Comparison of ENCODE assay signal across 1 cellular context in genomic region chr7:44796504-44797328, GRCh38.
TF ChIP-seq lines count a peak whose summit lies in the region.

Gene PPIA (plus strand): TSS chr7:44796681. CDS start chr7:44796725, 44 bp downstream.

TF ChIP-seq in K562, 482 proteins besides CTCF, POLR2A, EP300 and RAD21 (continued from another document and continues in another):
- peak; percentile 72 for TF ChIP-seq VEZF1 (CRISPR knock-in tag; IDR thresholded peaks at IDR 0.05)
- no peak for TF ChIP-seq ZNF57 (CRISPR knock-in tag; IDR thresholded peaks at IDR 0.05)
- TF ChIP-seq NFATC3 (IDR thresholded peaks at IDR 0.05) = no peak
- TF ChIP-seq NFE2L1 (tag; IDR thresholded peaks at IDR 0.05; ENCODE audit: borderline replicate concordance, low read depth) = no peak
- peak; percentile 6; the same call in 1 of the 2 replicates for TF ChIP-seq ZHX1 (conservative IDR thresholded peaks at IDR 0.05; ENCODE audit: low read length)
- TF ChIP-seq, protein P1, sequence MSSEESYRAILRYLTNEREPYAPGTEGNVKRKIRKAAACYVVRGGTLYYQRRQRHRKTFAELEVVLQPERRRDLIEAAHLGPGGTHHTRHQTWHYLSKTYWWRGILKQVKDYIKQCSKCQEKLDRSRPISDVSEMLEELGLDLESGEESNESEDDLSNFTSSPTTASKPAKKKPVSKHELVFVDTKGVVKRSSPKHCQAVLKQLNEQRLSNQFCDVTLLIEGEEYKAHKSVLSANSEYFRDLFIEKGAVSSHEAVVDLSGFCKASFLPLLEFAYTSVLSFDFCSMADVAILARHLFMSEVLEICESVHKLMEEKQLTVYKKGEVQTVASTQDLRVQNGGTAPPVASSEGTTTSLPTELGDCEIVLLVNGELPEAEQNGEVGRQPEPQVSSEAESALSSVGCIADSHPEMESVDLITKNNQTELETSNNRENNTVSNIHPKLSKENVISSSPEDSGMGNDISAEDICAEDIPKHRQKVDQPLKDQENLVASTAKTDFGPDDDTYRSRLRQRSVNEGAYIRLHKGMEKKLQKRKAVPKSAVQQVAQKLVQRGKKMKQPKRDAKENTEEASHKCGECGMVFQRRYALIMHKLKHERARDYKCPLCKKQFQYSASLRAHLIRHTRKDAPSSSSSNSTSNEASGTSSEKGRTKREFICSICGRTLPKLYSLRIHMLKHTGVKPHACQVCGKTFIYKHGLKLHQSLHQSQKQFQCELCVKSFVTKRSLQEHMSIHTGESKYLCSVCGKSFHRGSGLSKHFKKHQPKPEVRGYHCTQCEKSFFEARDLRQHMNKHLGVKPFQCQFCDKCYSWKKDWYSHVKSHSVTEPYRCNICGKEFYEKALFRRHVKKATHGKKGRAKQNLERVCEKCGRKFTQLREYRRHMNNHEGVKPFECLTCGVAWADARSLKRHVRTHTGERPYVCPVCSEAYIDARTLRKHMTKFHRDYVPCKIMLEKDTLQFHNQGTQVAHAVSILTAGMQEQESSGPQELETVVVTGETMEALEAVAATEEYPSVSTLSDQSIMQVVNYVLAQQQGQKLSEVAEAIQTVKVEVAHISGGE (CRISPR knock-in tag; IDR thresholded peaks at IDR 0.05) = no peak
- TF ChIP-seq ZC3H11A (IDR thresholded peaks at IDR 0.05; ENCODE audit: low read depth, low read length) = 0 out of 2 replicates have a peak, but pooled peaks have one; percentile 39
- peak; percentile 90 for TF ChIP-seq TAF9B (IDR thresholded peaks at IDR 0.05; ENCODE audit: partially characterized antibody)
- TF ChIP-seq SP2 (IDR thresholded peaks at IDR 0.05; ENCODE audit: extremely low read depth, low read depth, low read length, poor library complexity, severe bottlenecking) = peak; percentile 92
- TF ChIP-seq ZNF79 (CRISPR knock-in tag; IDR thresholded peaks at IDR 0.05; ENCODE audit: low read depth) = no peak
- no peak for TF ChIP-seq MTA2 (IDR thresholded peaks at IDR 0.05; ENCODE audit: low read depth)
- TF ChIP-seq SAFB (IDR thresholded peaks at IDR 0.05; ENCODE audit: borderline replicate concordance, low read depth, low read length) = peak; percentile 17; the same call in 1 of the 2 replicates
- peak; percentile 99 for TF ChIP-seq FIP1L1 (IDR thresholded peaks at IDR 0.05; ENCODE audit: low read depth, low read length, poor library complexity, severe bottlenecking)
- no peak for TF ChIP-seq SIRT6 (IDR thresholded peaks at IDR 0.05; ENCODE audit: low read depth, low read length)
- TF ChIP-seq, protein P2, sequence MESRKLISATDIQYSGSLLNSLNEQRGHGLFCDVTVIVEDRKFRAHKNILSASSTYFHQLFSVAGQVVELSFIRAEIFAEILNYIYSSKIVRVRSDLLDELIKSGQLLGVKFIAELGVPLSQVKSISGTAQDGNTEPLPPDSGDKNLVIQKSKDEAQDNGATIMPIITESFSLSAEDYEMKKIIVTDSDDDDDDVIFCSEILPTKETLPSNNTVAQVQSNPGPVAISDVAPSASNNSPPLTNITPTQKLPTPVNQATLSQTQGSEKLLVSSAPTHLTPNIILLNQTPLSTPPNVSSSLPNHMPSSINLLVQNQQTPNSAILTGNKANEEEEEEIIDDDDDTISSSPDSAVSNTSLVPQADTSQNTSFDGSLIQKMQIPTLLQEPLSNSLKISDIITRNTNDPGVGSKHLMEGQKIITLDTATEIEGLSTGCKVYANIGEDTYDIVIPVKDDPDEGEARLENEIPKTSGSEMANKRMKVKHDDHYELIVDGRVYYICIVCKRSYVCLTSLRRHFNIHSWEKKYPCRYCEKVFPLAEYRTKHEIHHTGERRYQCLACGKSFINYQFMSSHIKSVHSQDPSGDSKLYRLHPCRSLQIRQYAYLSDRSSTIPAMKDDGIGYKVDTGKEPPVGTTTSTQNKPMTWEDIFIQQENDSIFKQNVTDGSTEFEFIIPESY (CRISPR knock-in tag; IDR thresholded peaks at IDR 0.05) = peak; percentile 66
- TF ChIP-seq EZH2 (IDR thresholded peaks at IDR 0.05; ENCODE audit: borderline replicate concordance, low read depth, low read length) = no peak
- no peak for TF ChIP-seq ARID3A (IDR thresholded peaks at IDR 0.05; ENCODE audit: borderline replicate concordance, low read depth, low read length)
- TF ChIP-seq PBX2 (CRISPR knock-in tag; IDR thresholded peaks at IDR 0.05; ENCODE audit: low read depth) = peak; percentile 99
- peak; percentile 98 for TF ChIP-seq PBX2 (tag; conservative IDR thresholded peaks at IDR 0.05; ENCODE audit: low read depth)
- no peak for TF ChIP-seq NCOA2 (IDR thresholded peaks at IDR 0.05; ENCODE audit: partially characterized antibody in 2 of 2)
- no peak for TF ChIP-seq ZNF717 (CRISPR knock-in tag; IDR thresholded peaks at IDR 0.05)
- TF ChIP-seq GTF2E2 (tag; IDR thresholded peaks at IDR 0.05) = peak; percentile 93
- TF ChIP-seq ID3 (CRISPR knock-in tag; IDR thresholded peaks at IDR 0.05) = no peak
- TF ChIP-seq ID3 (tag; IDR thresholded peaks at IDR 0.05) = peak; percentile 79; the same call in 1 of the 2 replicates
- TF ChIP-seq ZNF274 (IDR thresholded peaks at IDR 0.05; ENCODE audit: borderline replicate concordance, low read depth, low read length) = no peak
- peak; percentile 96 for TF ChIP-seq SREBF1 (IDR thresholded peaks at IDR 0.05; ENCODE audit: borderline replicate concordance, low read depth, low read length)
- no peak for TF ChIP-seq PHF20 (IDR thresholded peaks at IDR 0.05; ENCODE audit: partially characterized antibody)
- no peak for TF ChIP-seq RCOR1 (IDR thresholded peaks at IDR 0.05; ENCODE audit: borderline replicate concordance in 1 of 2, low read depth in 2 of 2, low read length in 2 of 2)
- TF ChIP-seq, protein P3, sequence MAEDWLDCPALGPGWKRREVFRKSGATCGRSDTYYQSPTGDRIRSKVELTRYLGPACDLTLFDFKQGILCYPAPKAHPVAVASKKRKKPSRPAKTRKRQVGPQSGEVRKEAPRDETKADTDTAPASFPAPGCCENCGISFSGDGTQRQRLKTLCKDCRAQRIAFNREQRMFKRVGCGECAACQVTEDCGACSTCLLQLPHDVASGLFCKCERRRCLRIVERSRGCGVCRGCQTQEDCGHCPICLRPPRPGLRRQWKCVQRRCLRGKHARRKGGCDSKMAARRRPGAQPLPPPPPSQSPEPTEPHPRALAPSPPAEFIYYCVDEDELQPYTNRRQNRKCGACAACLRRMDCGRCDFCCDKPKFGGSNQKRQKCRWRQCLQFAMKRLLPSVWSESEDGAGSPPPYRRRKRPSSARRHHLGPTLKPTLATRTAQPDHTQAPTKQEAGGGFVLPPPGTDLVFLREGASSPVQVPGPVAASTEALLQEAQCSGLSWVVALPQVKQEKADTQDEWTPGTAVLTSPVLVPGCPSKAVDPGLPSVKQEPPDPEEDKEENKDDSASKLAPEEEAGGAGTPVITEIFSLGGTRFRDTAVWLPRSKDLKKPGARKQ (CRISPR knock-in tag; IDR thresholded peaks at IDR 0.05) = no peak
- TF ChIP-seq ILF3 (IDR thresholded peaks at IDR 0.05; ENCODE audit: borderline replicate concordance) = peak; percentile 88; the same call in 1 of the 2 replicates
- TF ChIP-seq ZNF586 (CRISPR knock-in tag; conservative IDR thresholded peaks at IDR 0.05) = no peak
- TF ChIP-seq, protein P4, sequence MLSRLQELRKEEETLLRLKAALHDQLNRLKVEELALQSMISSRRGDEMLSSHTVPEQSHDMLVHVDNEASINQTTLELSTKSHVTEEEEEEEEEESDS (CRISPR knock-in tag; IDR thresholded peaks at IDR 0.05) = no peak
- TF ChIP-seq NFYB (IDR thresholded peaks at IDR 0.05; ENCODE audit: extremely low read depth, insufficient read length) = peak; percentile 94
- peak; percentile 81; the same call in 1 of the 2 replicates for TF ChIP-seq KLF6 (CRISPR knock-in tag; IDR thresholded peaks at IDR 0.05; ENCODE audit: borderline replicate concordance)
- no peak for TF ChIP-seq FOXJ2 (tag; IDR thresholded peaks at IDR 0.05)
- no peak for TF ChIP-seq CBFA2T2 (conservative IDR thresholded peaks at IDR 0.05)
